Comparison of ENCODE assay signal across 10 cellular contexts in the genomic region with DNA sequence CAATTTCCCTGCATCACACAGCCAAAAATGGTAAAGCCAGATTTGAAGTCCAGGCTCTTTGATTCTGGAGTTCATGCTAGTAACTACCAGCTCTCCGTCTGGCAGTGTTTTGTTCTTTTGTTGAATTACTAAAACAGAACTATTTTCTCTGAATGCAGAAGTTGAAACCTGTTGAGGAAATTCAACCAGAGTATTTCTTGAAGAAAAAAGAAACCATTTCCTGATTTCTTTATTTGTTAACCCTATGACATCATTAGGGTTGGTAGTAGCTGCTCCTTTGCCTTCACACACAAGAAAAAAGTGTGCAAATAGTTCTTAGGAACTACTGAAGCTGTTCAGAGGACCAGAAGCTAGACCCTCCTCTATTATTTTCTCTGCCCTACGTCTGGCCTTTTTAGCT. TPM values are rescaled to one million over a fixed set of nuclear protein-coding genes. Genes with fewer than 3 reads are reported as not detected.
DNase-seq lines count a peak whose midpoint lies in the region; ATAC-seq and TF ChIP-seq lines count a peak whose summit lies in the region.
"Had no signal": no experiment of that assay in that cellular context is flagged by ENCODE, and none has a peak within 500 bp of the region (broad histone marks: within the 10 kb centered on the region; RNA-seq: fewer than 3 reads in every experiment).

No MANE protein-coding gene starts in this region.

- DNase-seq in activated T-cell treated with anti-CD3 and anti-CD28 coated beads, Interleukin-2, amount 50 U/mL, for 4 hours = no peak
- DNase-seq in activated T-cell treated with anti-CD3 and anti-CD28 coated beads, Interleukin-2, amount 50 U/mL, for 1 hour = no peak
- DNase-seq in NOMO-1 treated with DMSO at 0.1 percent for 48 hours (lab: John Stamatoyannopoulos, UW; ENCODE audit: unreplicated experiment) (peak; percentile 78), thoracic aorta (ENCODE audit: low spot score) (no peak), iPS-NIHi11 (ENCODE audit: low spot score) (no peak), activated gamma-delta T cell treated with Interleukin-2 at 50 U/mL for 16 hours (no peak)
- no peak for DNase-seq in effector memory CD4-positive, alpha-beta T cell
- DNase-seq: ACHN; stimulated activated CD4-positive, alpha-beta T cell treated with anti-CD3 and anti-CD28 coated beads, Interleukin-1b, Interleukin-23, amount 100 ng/mL, for 48 hours had no signal

- H3K9me3 Mint-ChIP-seq in activated T-cell treated with anti-CD3 and anti-CD28 coated beads, Interleukin-2, amount 50 U/mL, for 4 hours = no peaks in the 10 kb centered on the region

- peaks cover 16% of the 10 kb centered on the region for H3K36me3 Mint-ChIP-seq in activated T-cell treated with anti-CD3 and anti-CD28 coated beads, Interleukin-2, amount 50 U/mL, for 4 hours (ENCODE audit: insufficient read depth)

- H3K27me3 Mint-ChIP-seq in activated T-cell treated with anti-CD3 and anti-CD28 coated beads, Interleukin-2, amount 50 U/mL, for 4 hours (ENCODE audit: low read depth) = no peaks in the 10 kb centered on the region

- H3K27me3 ChIP-seq in effector memory CD4-positive, alpha-beta T cell (replicated peaks; ENCODE audit: control insufficient read depth, insufficient read depth, low read length, poor library complexity, severe bottlenecking) = no peaks in the 10 kb centered on the region
- H3K27me3 ChIP-seq in thoracic aorta (replicated peaks; ENCODE audit: insufficient read depth) = no peaks in the 10 kb centered on the region

- ATAC-seq in activated T-cell treated with anti-CD3 and anti-CD28 coated beads, Interleukin-2, amount 50 U/mL, for 4 hours = no peak
- no peak for ATAC-seq in thoracic aorta (ENCODE audit: insufficient number of reproducible peaks, low FRiP score, low read depth)
- ATAC-seq in HG03520 (IDR thresholded peaks at IDR 0.05; ENCODE audit: unreplicated experiment) = no peak

- peak overlapping the region; percentile 2 for H3K4me3 Mint-ChIP-seq in activated T-cell treated with anti-CD3 and anti-CD28 coated beads, Interleukin-2, amount 50 U/mL, for 4 hours

- H3K4me3 ChIP-seq in effector memory CD4-positive, alpha-beta T cell (ENCODE audit: insufficient read depth, low read depth, low read length, poor library complexity, severe bottlenecking) = no peak overlapping the region
- H3K4me3 ChIP-seq in thoracic aorta = no peak overlapping the region

- H3K4me1 ChIP-seq in effector memory CD4-positive, alpha-beta T cell (ENCODE audit: control insufficient read depth, insufficient read depth, low read length, poor library complexity, severe bottlenecking) = peaks cover 37% of the 10 kb centered on the region
- H3K4me1 ChIP-seq in thoracic aorta (ENCODE audit: control insufficient read depth in 1 of 2, low read depth in 2 of 2) = peaks cover 50 to 73% of the 10 kb centered on the region in 2 donors

- H3K27ac ChIP-seq in effector memory CD4-positive, alpha-beta T cell (ENCODE audit: insufficient read depth, low read length, poor library complexity, severe bottlenecking) = peak overlapping the region; percentile 43
- H3K27ac ChIP-seq in thoracic aorta = peak overlapping the region; percentile 88 to 90

- no peaks in the 10 kb centered on the region for H3K36me3 ChIP-seq in effector memory CD4-positive, alpha-beta T cell (ENCODE audit: control insufficient read depth, insufficient read depth, low read length)
- H3K36me3 ChIP-seq in thoracic aorta = no peaks in the 10 kb centered on the region

- H3K4me1 Mint-ChIP-seq in activated T-cell treated with anti-CD3 and anti-CD28 coated beads, Interleukin-2, amount 50 U/mL, for 4 hours (ENCODE audit: low read depth) = peaks cover 86% of the 10 kb centered on the region

- TF ChIP-seq CTCF in thoracic aorta (IDR thresholded peaks at IDR 0.05) = no peak

- no peaks in the 10 kb centered on the region for H3K9me3 ChIP-seq in effector memory CD4-positive, alpha-beta T cell (ENCODE audit: control insufficient read depth, low read length)
- no peaks in the 10 kb centered on the region for H3K9me3 ChIP-seq in thoracic aorta

RNA-seq across cellular contexts. Expression of gene CRTC3, which starts 34.4 kb away (rescaled TPM):
- 10 to 100 TPM; 28.2 to 33.0 (median 29.8) TPM for total RNA-seq in activated T-cell treated with anti-CD3 and anti-CD28 coated beads, Interleukin-2, amount 50 U/mL, for 4 hours
- 10 to 100 TPM; 73.2 to 89.8 TPM for total RNA-seq in thoracic aorta
